8 cellular contexts compared by ENCODE assay signal in genomic region chr5:139391570-139392323, GRCh38. TPM values are rescaled to one million over a fixed set of nuclear protein-coding genes. Genes with fewer than 3 reads are reported as not detected.
DNase-seq lines count a peak whose midpoint lies in the region; ATAC-seq and TF ChIP-seq lines count a peak whose summit lies in the region.

No MANE protein-coding gene starts in this region.

- TF ChIP-seq CTCF in left lung (IDR thresholded peaks at IDR 0.05), result no peak

- peaks cover 15 to 54% of the 10 kb centered on the region in 2 donors for H3K4me1 ChIP-seq in left lung

- ATAC-seq in GM21515 (IDR thresholded peaks at IDR 0.05; ENCODE audit: unreplicated experiment) (peak; percentile 1), left lung (no peak)

- H3K36me3 ChIP-seq in left lung, result no peaks in the 10 kb centered on the region

- no peaks in the 10 kb centered on the region for H3K9me3 ChIP-seq in left lung

- intact Hi-C loops in left lung (cut with DNase I), result no loop called here

- no peak overlapping the region for H3K27ac ChIP-seq in left lung

- peak overlapping the region in 1 of 2 donors; percentile 67 for H3K4me3 ChIP-seq in left lung

- H3K27me3 ChIP-seq in left lung, result peaks cover 16 to 42% of the 10 kb centered on the region in 2 donors

- DNase-seq in 8988T, result peak; percentile 89
- DNase-seq in SW480 (ENCODE audit: low spot score), result peak; percentile 90
- DNase-seq in iPS-NIHi7 (ENCODE audit: extremely low spot score), result peak; percentile 30
- no peak for DNase-seq in GOT3 (lab: John Stamatoyannopoulos, UW)
- no peak for DNase-seq in NCI-H2081 (lab: John Stamatoyannopoulos, UW)
- no peak for DNase-seq in NCI-H1694 (lab: John Stamatoyannopoulos, UW)
- DNase-seq in left lung, result no peak

RNA-seq across cellular contexts. Expression of gene MZB1, which starts 2.0 kb away (rescaled TPM):
- 10 to 100 TPM in 1 of 2 donors, 1 to 10 TPM in 1; 8.8 to 10.6 TPM for total RNA-seq in left lung

RNA-seq across cellular contexts. Expression of gene PROB1, which starts 3.2 kb away (rescaled TPM):
- 1 to 10 TPM; 1.7 to 1.8 TPM for total RNA-seq in left lung

RNA-seq across cellular contexts. Expression of gene SLC23A1, which starts 8.7 kb away (rescaled TPM):
- total RNA-seq in left lung, result under 1 TPM in 1 of 2 donors, not detected in 1; 0.84 TPM

RNA-seq across cellular contexts. Expression of gene SPATA24, which starts 12.1 kb away (rescaled TPM):
- total RNA-seq in left lung, result 1 to 10 TPM; 3.6 to 4.3 TPM

RNA-seq across cellular contexts. Expression of gene DNAJC18, which starts 47.6 kb away (rescaled TPM):
- total RNA-seq in left lung, result 10 to 100 TPM; 10.0 to 13.2 TPM

Comparison
In these comparisons a context has a peak if more than half of its experiments do, and no peak if none do; other contexts are left out.
1. DNase-seq: peak in 8988T (single experiment), SW480 (single experiment) and iPS-NIHi7 (single experiment); none in GOT3 (single experiment), NCI-H2081 (0 of 2), NCI-H1694 (single experiment) and left lung (0 of 2).